Comparison of ENCODE assay signal across 25 cellular contexts in genomic region chr3:6733699-6734394, GRCh38.
"Had no signal": no experiment of that assay in that cellular context is flagged by ENCODE, and none has a peak within 500 bp of the region (broad histone marks: within the 10 kb centered on the region; RNA-seq: fewer than 3 reads in every experiment).

No MANE protein-coding gene starts in this region.

- H3K9me3 ChIP-seq: MG63, Peyer's patch, SJCRH30 had no signal

- H3K4me1 ChIP-seq: Peyer's patch, SJCRH30 had no signal

- ATAC-seq: Right ventricle myocardium inferior, SK-N-SH treated with all-trans-retinoic acid at 6 μM for 48 hours had no signal

- H3K4me3 ChIP-seq: MG63, PC-9, Peyer's patch, SJCRH30 had no signal

- H3K27ac ChIP-seq: HL-60, PC-9, Peyer's patch, SJCRH30 had no signal

- DNase-seq: Karpas-422, KG1, MG63, NCI-H1092, NCI-H1105 treated with DMSO at 0.1 percent for 48 hours, NCI-H1417 treated with DMSO at 0.1 percent for 48 hours, NCI-H146, NCI-H1694 treated with DMSO at 0.1 percent for 48 hours, NCI-H1930, NCI-H2081, NCI-H2107, NCI-H2171, NCI-H226, NCI-H446, NCI-H510A, NCI-H524 treated with DMSO at 0.1 percent for 48 hours, NCI-H69, NCI-H774, PC-9, SHP77 treated with DMSO at 0.1 percent for 48 hours, SJCRH30 had no signal

- H3K36me3 ChIP-seq: MG63, Peyer's patch, SJCRH30 had no signal

- H3K27me3 ChIP-seq: MG63, Peyer's patch, SJCRH30 had no signal
